In genomic region chr15:60396560-60396963, GRCh38 we compare ENCODE assay signal across 8 cellular contexts. TPM values are rescaled to one million over a fixed set of nuclear protein-coding genes. Genes with fewer than 3 reads are reported as not detected.
DNase-seq lines count a peak whose midpoint lies in the region; ATAC-seq and TF ChIP-seq lines count a peak whose summit lies in the region.

No MANE protein-coding gene starts in this region.

- ATAC-seq in right lobe of liver (no peak), upper lobe of left lung (ENCODE audit: low FRiP score in 2 of 2) (no peak), HG03469 (IDR thresholded peaks at IDR 0.05; ENCODE audit: unreplicated experiment) (no peak)

- no peak for TF ChIP-seq EP300 in upper lobe of left lung (IDR thresholded peaks at IDR 0.05)

- in situ Hi-C loops in astrocyte of the cerebellum (cut with HindIII; ENCODE audit: low sequenced_read_pairs) = loop anchor here (5.0 kb wide), 1 partner anchor 34 kb away; no protein-coding TSS in a partner anchor

- DNase-seq in activated naive CD4-positive, alpha-beta T cell treated with anti-CD3 and anti-CD28 coated beads for 36 hours = no peak
- no peak for DNase-seq in activated naive CD4-positive, alpha-beta T cell treated with Interleukin-2 at 50 U/mL for 16 hours
- DNase-seq in astrocyte of the cerebellum (ENCODE audit: low read depth) (no peak), right lobe of liver (no peak), upper lobe of left lung (no peak), NCI-H1436 treated with DMSO at 0.1 percent for 48 hours (lab: John Stamatoyannopoulos, UW) (no peak), OCI-M2 (lab: John Stamatoyannopoulos, UW; ENCODE audit: unreplicated experiment) (no peak)

- intact Hi-C loops in activated naive CD4-positive, alpha-beta T cell treated with anti-CD3 and anti-CD28 coated beads for 36 hours (cut with micrococcal nuclease) = no loop called here
- intact Hi-C loops in right lobe of liver (cut with DNase I) = no loop called here

- H3K27me3 ChIP-seq in right lobe of liver (no peaks in the 10 kb centered on the region), upper lobe of left lung (no peaks in the 10 kb centered on the region)

- H3K4me1 Mint-ChIP-seq in activated naive CD4-positive, alpha-beta T cell treated with anti-CD3 and anti-CD28 coated beads for 36 hours (ENCODE audit: low read depth) = peaks cover 25% of the 10 kb centered on the region

- TF ChIP-seq CTCF in astrocyte of the cerebellum (IDR thresholded peaks at IDR 0.05; ENCODE audit: low read depth, low read length, missing control alignments) (no peak), right lobe of liver (IDR thresholded peaks at IDR 0.05) (no peak), upper lobe of left lung (IDR thresholded peaks at IDR 0.05) (no peak)

- no peaks in the 10 kb centered on the region for H3K9me3 Mint-ChIP-seq in activated naive CD4-positive, alpha-beta T cell treated with anti-CD3 and anti-CD28 coated beads for 36 hours

- H3K4me3 ChIP-seq in astrocyte of the cerebellum (ENCODE audit: low read depth, low read length) (peak overlapping the region; percentile 73), right lobe of liver (peak overlapping the region; percentile 73 to 85 (median 79)), upper lobe of left lung (peak overlapping the region; percentile 93 to 99 (median 98))

- no peak overlapping the region for H3K27ac Mint-ChIP-seq in activated naive CD4-positive, alpha-beta T cell treated with anti-CD3 and anti-CD28 coated beads for 36 hours

- H3K9me3 ChIP-seq in right lobe of liver = no peaks in the 10 kb centered on the region
- H3K9me3 ChIP-seq in upper lobe of left lung = no peaks in the 10 kb centered on the region

- CTCF ChIA-PET in activated naive CD4-positive, alpha-beta T cell treated with anti-CD3 and anti-CD28 coated beads for 36 hours (lab: Charles Lee) = no interaction called here

- H3K4me1 ChIP-seq in right lobe of liver = peaks cover 0 to 56% (median 22%) of the 10 kb centered on the region in 4 donors
- peaks cover 53 to 63% (median 57%) of the 10 kb centered on the region in 4 donors for H3K4me1 ChIP-seq in upper lobe of left lung

- H3K36me3 Mint-ChIP-seq in activated naive CD4-positive, alpha-beta T cell treated with anti-CD3 and anti-CD28 coated beads for 36 hours (ENCODE audit: low read depth) = no peaks in the 10 kb centered on the region

- no peaks in the 10 kb centered on the region for H3K27me3 Mint-ChIP-seq in activated naive CD4-positive, alpha-beta T cell treated with anti-CD3 and anti-CD28 coated beads for 36 hours (ENCODE audit: low read depth)

- WGBS in right lobe of liver (ENCODE audit: insufficient coverage, low coverage, low lambda C conversion rate, missing lambda C conversion rate) = 9% methylated on average over 3 of the region's 5 CpGs
- 36 to 57% methylated on average over 5 of the region's 5 CpGs for WGBS in upper lobe of left lung, 2 donors

- TF ChIP-seq POLR2A in right lobe of liver (IDR thresholded peaks at IDR 0.05) = no peak
- TF ChIP-seq POLR2A in upper lobe of left lung (IDR thresholded peaks at IDR 0.05) = no peak

- H3K36me3 ChIP-seq in right lobe of liver = no peaks in the 10 kb centered on the region
- H3K36me3 ChIP-seq in upper lobe of left lung = peaks cover 0 to 23% (median 2%) of the 10 kb centered on the region in 4 donors

- H3K27ac ChIP-seq in right lobe of liver (peak overlapping the region in 2 of 3 donors; percentile 82 to 92), upper lobe of left lung (peak overlapping the region; percentile 99 to 100 (median 99))

- peak overlapping the region; percentile 68 for H3K4me3 Mint-ChIP-seq in activated naive CD4-positive, alpha-beta T cell treated with anti-CD3 and anti-CD28 coated beads for 36 hours

RNA-seq across cellular contexts. Expression of gene ANXA2, which starts 1.2 kb away (rescaled TPM):
- 10 to 100 TPM; 16.9 to 18.0 TPM for total RNA-seq in activated naive CD4-positive, alpha-beta T cell treated with anti-CD3 and anti-CD28 coated beads for 36 hours
- total RNA-seq in right lobe of liver = 100 to 1,000 TPM in 3 of 6 experiments, 10 to 100 TPM in 3; 62.2 to 419 (median 178) TPM
- 1,000 to 10,000 TPM in 4 of 6 donors, 100 to 1,000 TPM in 2; 394 to 1,774 (median 1,094) TPM for total RNA-seq in upper lobe of left lung
